ENCODE assay signal across 8 cellular contexts in the genomic region with DNA sequence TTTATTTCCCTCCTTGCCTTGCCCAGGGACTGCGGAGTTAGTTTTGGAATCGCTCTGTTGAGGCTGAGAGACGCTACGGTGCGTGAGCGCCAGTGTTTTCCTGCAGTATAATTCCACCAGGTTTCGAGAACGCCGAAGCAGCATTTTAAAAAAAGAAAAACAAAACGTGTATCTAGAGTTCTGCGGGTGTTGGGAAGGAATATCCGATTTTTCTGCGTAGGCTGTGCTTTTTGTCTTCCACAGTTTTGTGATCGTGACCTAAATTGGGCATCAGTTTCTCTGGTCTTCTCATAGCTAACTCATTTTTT. TPM values are rescaled to one million over a fixed set of nuclear protein-coding genes. Genes with fewer than 3 reads are reported as not detected.
DNase-seq lines count a peak whose midpoint lies in the region; ATAC-seq, FAIRE-seq and TF ChIP-seq lines count a peak whose summit lies in the region.

No MANE protein-coding gene starts in this region.

- peaks cover 14% of the 10 kb centered on the region for H3K36me3 Mint-ChIP-seq in stimulated activated naive CD8-positive, alpha-beta T cell treated with anti-CD3 and anti-CD28 coated beads, Interleukin-15, Interleukin-2, amounts not matched to agents 100 ng/mL and 50 ng/mL, for 24 hours (ENCODE audit: low read depth)
- no peaks in the 10 kb centered on the region for H3K36me3 Mint-ChIP-seq in mesothelial cell of epicardium

- peaks cover 6% of the 10 kb centered on the region for H3K4me1 ChIP-seq in body of pancreas

- intact Hi-C loops in body of pancreas (cut with DNase I) = no loop called here

- no peaks in the 10 kb centered on the region for H3K27me3 Mint-ChIP-seq in stimulated activated naive CD8-positive, alpha-beta T cell treated with anti-CD3 and anti-CD28 coated beads, Interleukin-15, Interleukin-2, amounts not matched to agents 100 ng/mL and 50 ng/mL, for 24 hours
- H3K27me3 Mint-ChIP-seq in mesothelial cell of epicardium (ENCODE audit: low read depth) = no peaks in the 10 kb centered on the region

- H3K27ac Mint-ChIP-seq in stimulated activated naive CD8-positive, alpha-beta T cell treated with anti-CD3 and anti-CD28 coated beads, Interleukin-15, Interleukin-2, amounts not matched to agents 100 ng/mL and 50 ng/mL, for 24 hours = peak overlapping the region; percentile 86
- peak overlapping the region; percentile 95 for H3K27ac Mint-ChIP-seq in mesothelial cell of epicardium

- ATAC-seq in stimulated activated naive CD8-positive, alpha-beta T cell treated with anti-CD3 and anti-CD28 coated beads, Interleukin-15, Interleukin-2, amounts not matched to agents 100 U/mL and 50 U/mL, for 24 hours = no peak
- ATAC-seq in body of pancreas = no peak

- no peak for DNase-seq in stimulated activated naive CD8-positive, alpha-beta T cell treated with anti-CD3 and anti-CD28 coated beads, Interleukin-15, Interleukin-2, amounts not matched to agents 100 U/mL and 50 U/mL, for 24 hours
- DNase-seq in body of pancreas = no peak
- no peak for DNase-seq in mesothelial cell of epicardium (ENCODE audit: low spot score in 2 of 2, unreplicated experiment in 2 of 2)
- DNase-seq in COLO829 (ENCODE audit: low spot score) = no peak
- DNase-seq in SKM-1 (lab: John Stamatoyannopoulos, UW; ENCODE audit: unreplicated experiment) = no peak
- DNase-seq in cortex of kidney (lab: John Stamatoyannopoulos, UW) = no peak
- DNase-seq in frontal cortex (ENCODE audit: low spot score in 2 of 2) = no peak

- H3K27me3 ChIP-seq in body of pancreas = no peaks in the 10 kb centered on the region

- H3K9me3 Mint-ChIP-seq in stimulated activated naive CD8-positive, alpha-beta T cell treated with anti-CD3 and anti-CD28 coated beads, Interleukin-15, Interleukin-2, amounts not matched to agents 100 ng/mL and 50 ng/mL, for 24 hours = no peaks in the 10 kb centered on the region
- no peaks in the 10 kb centered on the region for H3K9me3 Mint-ChIP-seq in mesothelial cell of epicardium

- H3K36me3 ChIP-seq in body of pancreas (replicated peaks in 1 of 2; ENCODE audit: insufficient read depth in 1 of 2, low read depth in 2 of 2) = no peaks in the 10 kb centered on the region

- no peaks in the 10 kb centered on the region for H3K9me3 ChIP-seq in body of pancreas

- H3K27ac ChIP-seq in body of pancreas = peak overlapping the region; percentile 65 to 96 (median 87)

- peak overlapping the region; percentile 68 to 98 for H3K4me3 ChIP-seq in body of pancreas

- FAIRE-seq in frontal cortex (lab: Jason Lieb, UNC) = no peak

- peak overlapping the region; percentile 93 for H3K4me3 Mint-ChIP-seq in stimulated activated naive CD8-positive, alpha-beta T cell treated with anti-CD3 and anti-CD28 coated beads, Interleukin-15, Interleukin-2, amounts not matched to agents 100 ng/mL and 50 ng/mL, for 24 hours
- peak overlapping the region; percentile 86 for H3K4me3 Mint-ChIP-seq in mesothelial cell of epicardium

- TF ChIP-seq CTCF in body of pancreas (IDR thresholded peaks at IDR 0.05) (no peak), mesothelial cell of epicardium (IDR thresholded peaks at IDR 0.05; ENCODE audit: unreplicated experiment) (no peak)

- 0% methylated on average over 14 of the region's 14 CpGs for WGBS in body of pancreas, 2 donors

- no peak for TF ChIP-seq POLR2A in body of pancreas (IDR thresholded peaks at IDR 0.05)

- H3K4me1 Mint-ChIP-seq in stimulated activated naive CD8-positive, alpha-beta T cell treated with anti-CD3 and anti-CD28 coated beads, Interleukin-15, Interleukin-2, amounts not matched to agents 100 ng/mL and 50 ng/mL, for 24 hours (ENCODE audit: low read depth) = peaks cover 31% of the 10 kb centered on the region
- peaks cover 19% of the 10 kb centered on the region for H3K4me1 Mint-ChIP-seq in mesothelial cell of epicardium

RNA-seq across cellular contexts. Expression of a gene that starts 0.8 kb away (rescaled TPM):
- total RNA-seq in body of pancreas (10 to 100 TPM; 27.2 to 35.9 TPM), mesothelial cell of epicardium (84.7 to 88.9 TPM (median 86.9 TPM) in 3 replicates), frontal cortex (209 TPM)
